ENCODE assay signal across 1 cellular context in the genomic region with DNA sequence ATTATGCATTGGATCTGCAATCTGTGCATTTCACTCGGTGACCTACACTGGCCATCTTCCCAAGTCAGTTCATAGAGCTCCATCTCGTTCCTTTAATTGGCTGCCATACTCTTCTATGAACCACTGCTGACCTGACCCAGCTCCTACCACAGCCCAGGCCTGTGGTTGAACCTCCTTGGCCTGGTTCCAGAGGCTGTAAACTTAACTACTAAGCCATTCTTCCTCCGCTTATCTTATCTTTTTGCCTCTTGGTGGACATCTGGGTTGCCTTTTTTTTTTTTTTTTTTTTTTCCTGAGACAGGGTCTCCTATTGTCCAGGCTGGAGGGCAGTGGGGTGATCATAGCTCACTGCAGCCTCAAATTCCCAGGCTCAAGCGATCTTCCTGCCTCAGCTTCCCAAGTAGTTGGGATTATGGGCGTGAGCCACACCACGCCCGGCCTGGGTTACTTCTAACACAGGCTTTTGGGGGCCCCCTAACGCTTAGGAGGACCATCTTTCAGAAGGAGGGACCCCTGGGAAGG.
TF ChIP-seq lines count a peak whose summit lies in the region.

No MANE protein-coding gene starts in this region.

TF ChIP-seq in HepG2, 621 proteins besides CTCF, POLR2A, EP300 and RAD21:
- TF ChIP-seq NFIB (CRISPR knock-in tag; IDR thresholded peaks at IDR 0.05; ENCODE audit: borderline replicate concordance) (no peak), PHF20 (CRISPR knock-in tag; IDR thresholded peaks at IDR 0.05) (peak; percentile 12), ZNF224 (CRISPR knock-in tag; IDR thresholded peaks at IDR 0.05) (0 out of 2 replicates have a peak, but pooled peaks have one; percentile 4), GFI1 (CRISPR knock-in tag; IDR thresholded peaks at IDR 0.05; ENCODE audit: borderline replicate concordance) (peak; percentile 71), ZFP1 (CRISPR knock-in tag; IDR thresholded peaks at IDR 0.05) (no peak)
- TF ChIP-seq, protein P1, sequence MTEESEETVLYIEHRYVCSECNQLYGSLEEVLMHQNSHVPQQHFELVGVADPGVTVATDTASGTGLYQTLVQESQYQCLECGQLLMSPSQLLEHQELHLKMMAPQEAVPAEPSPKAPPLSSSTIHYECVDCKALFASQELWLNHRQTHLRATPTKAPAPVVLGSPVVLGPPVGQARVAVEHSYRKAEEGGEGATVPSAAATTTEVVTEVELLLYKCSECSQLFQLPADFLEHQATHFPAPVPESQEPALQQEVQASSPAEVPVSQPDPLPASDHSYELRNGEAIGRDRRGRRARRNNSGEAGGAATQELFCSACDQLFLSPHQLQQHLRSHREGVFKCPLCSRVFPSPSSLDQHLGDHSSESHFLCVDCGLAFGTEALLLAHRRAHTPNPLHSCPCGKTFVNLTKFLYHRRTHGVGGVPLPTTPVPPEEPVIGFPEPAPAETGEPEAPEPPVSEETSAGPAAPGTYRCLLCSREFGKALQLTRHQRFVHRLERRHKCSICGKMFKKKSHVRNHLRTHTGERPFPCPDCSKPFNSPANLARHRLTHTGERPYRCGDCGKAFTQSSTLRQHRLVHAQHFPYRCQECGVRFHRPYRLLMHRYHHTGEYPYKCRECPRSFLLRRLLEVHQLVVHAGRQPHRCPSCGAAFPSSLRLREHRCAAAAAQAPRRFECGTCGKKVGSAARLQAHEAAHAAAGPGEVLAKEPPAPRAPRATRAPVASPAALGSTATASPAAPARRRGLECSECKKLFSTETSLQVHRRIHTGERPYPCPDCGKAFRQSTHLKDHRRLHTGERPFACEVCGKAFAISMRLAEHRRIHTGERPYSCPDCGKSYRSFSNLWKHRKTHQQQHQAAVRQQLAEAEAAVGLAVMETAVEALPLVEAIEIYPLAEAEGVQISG (CRISPR knock-in tag; IDR thresholded peaks at IDR 0.05): peak; percentile 83
